In genomic region chr1:202505880-202506562, GRCh38 we compare ENCODE assay signal across 8 cellular contexts.
DNase-seq lines count a peak whose midpoint lies in the region; TF ChIP-seq lines count a peak whose summit lies in the region.
"Not testable (repeated sequence)": the region's sequence is repeated elsewhere in the genome, so short reads cannot be mapped to it uniquely, and the experiment has no call there.

No MANE protein-coding gene starts in this region.

- H3K27ac ChIP-seq in breast epithelium (peak overlapping the region; percentile 85 to 88), muscle layer of duodenum (ENCODE audit: low read length) (peak overlapping the region; percentile 87), rectal smooth muscle tissue (ENCODE audit: low read depth, low read length) (peak overlapping the region; percentile 97), tibial nerve (peak overlapping the region; percentile 36 to 80 (median 53))

- DNase-seq in AG20443 (ENCODE audit: low spot score): peak; percentile 21
- peak; percentile 3 for DNase-seq in NCI-H446 treated with DMSO at 0.1 percent for 48 hours (lab: John Stamatoyannopoulos, UW)
- DNase-seq in breast epithelium (ENCODE audit: low spot score in 2 of 2): peak in 1 of 2 donors; percentile 24
- DNase-seq in fibroblast of villous mesenchyme (ENCODE audit: low read depth): peak; percentile 84
- DNase-seq in islet precursor cell: peak; percentile 60
- peak; percentile 16 to 46 for DNase-seq in tibial nerve (ENCODE audit: low spot score in 2 of 2)

- not testable (repeated sequence) for H3K36me3 ChIP-seq in breast epithelium; muscle layer of duodenum (ENCODE audit: control insufficient read depth in 1 of 2, insufficient read depth in 2 of 2, low read length in 2 of 2); rectal smooth muscle tissue (ENCODE audit: control insufficient read depth, insufficient read depth, low read length)
- peaks cover 0 to 10% (median 0%) of the 10 kb centered on the region in 3 donors for H3K36me3 ChIP-seq in tibial nerve

- not testable (repeated sequence) for TF ChIP-seq EP300 in tibial nerve (IDR thresholded peaks at IDR 0.05)

- H3K9ac ChIP-seq in rectal smooth muscle tissue (ENCODE audit: low read length): not testable (repeated sequence)

- H3K27me3 ChIP-seq in breast epithelium; muscle layer of duodenum (ENCODE audit: low read depth, low read length); rectal smooth muscle tissue (ENCODE audit: control insufficient read depth, insufficient read depth, low read length); tibial nerve: not testable (repeated sequence)

- peak overlapping the region in 1 of 3 donors; percentile 9 for H3K4me3 ChIP-seq in breast epithelium
- not testable (repeated sequence) for H3K4me3 ChIP-seq in fibroblast of villous mesenchyme (ENCODE audit: low read depth, low read length); rectal smooth muscle tissue (ENCODE audit: low read length)
- peak overlapping the region in 1 of 2 donors; percentile 28 for H3K4me3 ChIP-seq in muscle layer of duodenum (ENCODE audit: low read depth in 1 of 2, low read length in 2 of 2)
- peak overlapping the region in 1 of 4 donors; percentile 7 for H3K4me3 ChIP-seq in tibial nerve

- intact Hi-C loops in breast epithelium (cut with DNase I; ENCODE audit: low total_unique reads): not testable (repeated sequence)

- not testable (repeated sequence) for H3K9me3 ChIP-seq in breast epithelium; muscle layer of duodenum (ENCODE audit: control insufficient read depth in 1 of 2, low read length in 2 of 2); tibial nerve

- WGBS in tibial nerve, 2 donors: 43 to 57% methylated on average over 6 of the region's 6 CpGs

- not testable (repeated sequence) for TF ChIP-seq CTCF in breast epithelium (IDR thresholded peaks at IDR 0.05); fibroblast of villous mesenchyme (IDR thresholded peaks at IDR 0.05; ENCODE audit: insufficient read depth, low read depth, low read length); tibial nerve (IDR thresholded peaks at IDR 0.05)

- TF ChIP-seq POLR2A in breast epithelium (IDR thresholded peaks at IDR 0.05); tibial nerve (IDR thresholded peaks at IDR 0.05): not testable (repeated sequence)

- not testable (repeated sequence) for H3K4me1 ChIP-seq in breast epithelium; muscle layer of duodenum (ENCODE audit: control insufficient read depth in 1 of 2, insufficient read depth in 2 of 2, low read length in 2 of 2); rectal smooth muscle tissue (ENCODE audit: control insufficient read depth, insufficient read depth, low read length); tibial nerve
